Comparison of ENCODE assay signal across 8 cellular contexts in genomic region chr19:48696353-48697010, GRCh38. TPM values are rescaled to one million over a fixed set of nuclear protein-coding genes. Genes with fewer than 3 reads are reported as not detected.
DNase-seq lines count a peak whose midpoint lies in the region; ATAC-seq and TF ChIP-seq lines count a peak whose summit lies in the region.
"Had no signal": no experiment of that assay in that cellular context is flagged by ENCODE, and none has a peak within 500 bp of the region (broad histone marks: within the 10 kb centered on the region; RNA-seq: fewer than 3 reads in every experiment).

No MANE protein-coding gene starts in this region.

- DNase-seq in activated B cell treated with CpG ODN at 0.5 μM for 24 hours: no peak
- DNase-seq in AML-193 (lab: John Stamatoyannopoulos, UW): no peak
- DNase-seq in activated CD4-positive, CD25-positive, alpha-beta regulatory T cell (lab: John Stamatoyannopoulos, UW): no peak
- DNase-seq in Ammon's horn (ENCODE audit: low spot score): no peak

- peaks cover 9% of the 10 kb centered on the region for H3K4me1 Mint-ChIP-seq in activated B cell treated with CpG ODN at 0.5 μM for 24 hours

- H3K4me3 Mint-ChIP-seq in activated B cell treated with CpG ODN at 0.5 μM for 24 hours: peak overlapping the region; percentile 72

- H3K27me3 ChIP-seq in iPS-18a (ENCODE audit: control insufficient read depth, insufficient read depth, low read length): peaks cover 7% of the 10 kb centered on the region
- H3K27me3 ChIP-seq in skeletal muscle satellite cell (ENCODE audit: control insufficient read depth, insufficient read depth, low read length): peaks cover 13% of the 10 kb centered on the region

- peaks cover 16% of the 10 kb centered on the region for H3K27me3 Mint-ChIP-seq in activated B cell treated with CpG ODN at 0.5 μM for 24 hours

- peak overlapping the region; percentile 41 for H3K9ac ChIP-seq in iPS-18a (ENCODE audit: low read length)
- no peak overlapping the region for H3K9ac ChIP-seq in skeletal muscle satellite cell (ENCODE audit: low read depth, low read length)

- H3K36me3 ChIP-seq in HEK293 (ENCODE audit: control insufficient read depth in 2 of 2, insufficient read depth in 1 of 2, low read length in 2 of 2): no peaks in the 10 kb centered on the region; a peak in 1 of 3 replicates
- H3K36me3 ChIP-seq in iPS-18a (ENCODE audit: control insufficient read depth, low read depth, low read length): no peaks in the 10 kb centered on the region
- H3K36me3 ChIP-seq in skeletal muscle satellite cell (ENCODE audit: insufficient read depth, low read length): no peaks in the 10 kb centered on the region

- CTCF ChIA-PET in HEK293 (lab: Yijun Ruan, JAX) (interaction anchor here (0.6 to 0.7 kb wide), 4 partner anchors 10 to 604 kb away, joined by 3 to 6 read pairs (median 4); no protein-coding TSS in a partner anchor), activated B cell treated with CpG ODN at 0.5 μM for 24 hours (lab: Charles Lee) (no interaction called here)

- POLR2A ChIA-PET in HEK293 (lab: Yijun Ruan, JAX) (interaction anchor here (0.7 kb wide), 1 partner anchor 18 kb away, joined by 5 read pairs; no protein-coding TSS in a partner anchor), activated B cell treated with CpG ODN at 0.5 μM for 24 hours (lab: Charles Lee) (no interaction called here)

- no peak overlapping the region for H3K27ac Mint-ChIP-seq in activated B cell treated with CpG ODN at 0.5 μM for 24 hours

- H3K4me1 ChIP-seq in HEK293 (ENCODE audit: control insufficient read depth, insufficient read depth, low read length): 0 out of 2 replicates have a peak, but pooled peaks cover 2% of the 10 kb centered on the region
- H3K4me1 ChIP-seq in iPS-18a (ENCODE audit: control insufficient read depth, low read depth, low read length): no peaks in the 10 kb centered on the region
- H3K4me1 ChIP-seq in skeletal muscle satellite cell (ENCODE audit: control insufficient read depth, insufficient read depth, low read length): peaks cover 17% of the 10 kb centered on the region

- H3K9me3 ChIP-seq in HEK293 (ENCODE audit: control insufficient read depth, insufficient read depth, low read depth, low read length) (no peaks in the 10 kb centered on the region), iPS-18a (ENCODE audit: control insufficient read depth, low read depth, low read length) (no peaks in the 10 kb centered on the region), skeletal muscle satellite cell (replicated peaks; ENCODE audit: low read length) (no peaks in the 10 kb centered on the region)

- TF ChIP-seq CTCF in HEK293 (tag by site-specific recombination; IDR thresholded peaks at IDR 0.05) (no peak), activated B cell treated with CpG ODN at 0.5 μM for 24 hours (IDR thresholded peaks at IDR 0.05) (no peak)

- ATAC-seq in activated B cell treated with CpG ODN at 0.5 μM for 24 hours (ENCODE audit: low read depth): peak; percentile 28

- H3K27ac ChIP-seq in HEK293 (ENCODE audit: extremely low read depth, low read depth, low read length) (no peak overlapping the region), iPS-18a (ENCODE audit: low read length) (no peak overlapping the region)

- H3K4me2 ChIP-seq in skeletal muscle satellite cell (ENCODE audit: low read length): peak overlapping the region; percentile 45

- intact Hi-C loops in activated B cell treated with CpG ODN at 0.5 μM for 24 hours (cut with micrococcal nuclease): no loop called here

- H3K4me3 ChIP-seq in HEK293 (ENCODE audit: low read depth, low read length): no peak overlapping the region
- peak overlapping the region; percentile 84 for H3K4me3 ChIP-seq in iPS-18a (ENCODE audit: low read length)
- H3K4me3 ChIP-seq in skeletal muscle satellite cell (ENCODE audit: low read length): no peak overlapping the region

- H3K9me3 Mint-ChIP-seq in activated B cell treated with CpG ODN at 0.5 μM for 24 hours: no peaks in the 10 kb centered on the region

- no peaks in the 10 kb centered on the region for H3K36me3 Mint-ChIP-seq in activated B cell treated with CpG ODN at 0.5 μM for 24 hours (ENCODE audit: low read depth)

TF ChIP-seq in HEK293, 187 proteins besides CTCF, POLR2A, EP300 and RAD21:
- TF ChIP-seq ZBTB1 (tag by site-specific recombination; IDR thresholded peaks at IDR 0.05) (no peak), PRDM4 (tag by site-specific recombination; IDR thresholded peaks at IDR 0.05) (peak; percentile 73; the same call in 1 of the 2 replicates)

RNA-seq across cellular contexts. Expression of gene FUT2, which starts 0.7 kb away (rescaled TPM):
- total RNA-seq in activated B cell treated with CpG ODN at 0.5 μM for 24 hours: not detected in 2 replicates
- total RNA-seq in skeletal muscle satellite cell (2012; rRNA removed): not detected in 2 replicates
- total RNA-seq: NCI-H460 had no signal

RNA-seq across cellular contexts. Expression of gene MAMSTR, which starts 23.0 kb away (rescaled TPM):
- 0.37 and 0.78 TPM in 2 replicates for total RNA-seq in activated B cell treated with CpG ODN at 0.5 μM for 24 hours
- 0.66 and 1.3 TPM in 2 replicates for total RNA-seq in skeletal muscle satellite cell (2012; rRNA removed)

RNA-seq across cellular contexts. Expression of gene NTN5, which starts 23.7 kb away (rescaled TPM):
- total RNA-seq in activated B cell treated with CpG ODN at 0.5 μM for 24 hours: 0.54 and 0.71 TPM in 2 replicates
- under 0.01 TPM in 1 of 2 replicates, not detected in the other for total RNA-seq in skeletal muscle satellite cell (2012; rRNA removed)
- total RNA-seq: NCI-H460 had no signal

RNA-seq across cellular contexts. Expression of gene RASIP1, which starts 43.9 kb away (rescaled TPM):
- 0.07 and 0.12 TPM in 2 replicates for total RNA-seq in activated B cell treated with CpG ODN at 0.5 μM for 24 hours
- 2.5 and 7.0 TPM in 2 replicates for total RNA-seq in skeletal muscle satellite cell (2012; rRNA removed)

RNA-seq across cellular contexts. Expression of gene IZUMO1, which starts 50.2 kb away (rescaled TPM):
- not detected in 2 replicates for total RNA-seq in activated B cell treated with CpG ODN at 0.5 μM for 24 hours
- total RNA-seq in skeletal muscle satellite cell (2012; rRNA removed): not detected in 2 replicates
